In genomic region chr4:94207469-94208224, GRCh38 we compare ENCODE assay signal across 1 cellular context.
TF ChIP-seq lines count a peak whose summit lies in the region.

Gene SMARCAD1 (plus strand): TSS chr4:94207865. CDS start chr4:94208395, 530 bp downstream.

TF ChIP-seq in K562, 482 proteins besides CTCF, POLR2A, EP300 and RAD21 (continued from another document and continues in another):
- TF ChIP-seq ZHX1 (conservative IDR thresholded peaks at IDR 0.05; ENCODE audit: low read length) (0 out of 2 replicates have a peak, but pooled peaks have one; percentile 21), CCNT2 (IDR thresholded peaks at IDR 0.05; ENCODE audit: borderline replicate concordance, extremely low read depth, insufficient read length, low read depth, low read length) (peak; percentile 27), ZNF668 (CRISPR knock-in tag; IDR thresholded peaks at IDR 0.05) (no peak), TAF1 (IDR thresholded peaks at IDR 0.05; ENCODE audit: control insufficient read depth, extremely low read depth, insufficient read depth, low read length, severe bottlenecking) (peak; percentile 70), GATAD2A (IDR thresholded peaks at IDR 0.05) (no peak), TEAD2 (tag; IDR thresholded peaks at IDR 0.05) (no peak), ZC3H4 (CRISPR knock-in tag; IDR thresholded peaks at IDR 0.05; ENCODE audit: borderline replicate concordance) (no peak), MAX (CRISPR knock-in tag; IDR thresholded peaks at IDR 0.05) (peak; percentile 94), SMAD3 (CRISPR knock-in tag; conservative IDR thresholded peaks at IDR 0.05) (no peak), ZNF224 (CRISPR knock-in tag; IDR thresholded peaks at IDR 0.05) (peak; percentile 62; the same call in 1 of the 2 replicates), ZNF583 (CRISPR knock-in tag; IDR thresholded peaks at IDR 0.05) (no peak), ZKSCAN1 (IDR thresholded peaks at IDR 0.05; ENCODE audit: low read depth, low read length) (no peak), FOSL1 (tag; conservative IDR thresholded peaks at IDR 0.05) (peak; percentile 40; the same call in 1 of the 2 replicates), FOXP1 (CRISPR knock-in tag; IDR thresholded peaks at IDR 0.05) (no peak), ZNF740 (CRISPR knock-in tag; IDR thresholded peaks at IDR 0.05) (no peak), ZNF740 (tag; IDR thresholded peaks at IDR 0.05) (no peak), SMARCA5 (IDR thresholded peaks at IDR 0.05) (no peak), SMAD2 (IDR thresholded peaks at IDR 0.05; ENCODE audit: low read depth, low read length) (no peak), ZNF239 (CRISPR knock-in tag; IDR thresholded peaks at IDR 0.05) (no peak; the same call in 1 of the 2 replicates), GTF2E2 (tag; IDR thresholded peaks at IDR 0.05) (peak; percentile 92), ZSCAN32 (CRISPR knock-in tag; IDR thresholded peaks at IDR 0.05) (peak; percentile 85), HMGXB4 (CRISPR knock-in tag; IDR thresholded peaks at IDR 0.05) (no peak), FIP1L1 (IDR thresholded peaks at IDR 0.05; ENCODE audit: low read depth, low read length, poor library complexity, severe bottlenecking) (no peak), ZFX (CRISPR knock-in tag; IDR thresholded peaks at IDR 0.05) (peak; percentile 90), ZFP36 (IDR thresholded peaks at IDR 0.05; ENCODE audit: low read depth, low read length, partially characterized antibody) (no peak), CBFA2T2 (conservative IDR thresholded peaks at IDR 0.05) (no peak), COPS2 (conservative IDR thresholded peaks at IDR 0.05) (no peak), HCFC1 (IDR thresholded peaks at IDR 0.05; ENCODE audit: low read depth, low read length) (peak; percentile 72), KAT2B (IDR thresholded peaks at IDR 0.05; ENCODE audit: low read depth, low read length) (no peak), ZNF589 (CRISPR knock-in tag; IDR thresholded peaks at IDR 0.05; ENCODE audit: low read depth) (no peak), SP1 (CRISPR knock-in tag; IDR thresholded peaks at IDR 0.05) (no peak; the same call in 1 of the 2 replicates), ZNF584 (CRISPR knock-in tag; IDR thresholded peaks at IDR 0.05; ENCODE audit: low read depth) (no peak), CBFA2T3 (IDR thresholded peaks at IDR 0.05) (peak; percentile 22; the same call in 1 of the 2 replicates), HOXB6 (CRISPR knock-in tag; IDR thresholded peaks at IDR 0.05; ENCODE audit: borderline replicate concordance) (no peak), HDGF (IDR thresholded peaks at IDR 0.05) (no peak), ZKSCAN3 (CRISPR knock-in tag; IDR thresholded peaks at IDR 0.05) (no peak), TCF7 (IDR thresholded peaks at IDR 0.05; ENCODE audit: borderline replicate concordance) (0 out of 2 replicates have a peak, but pooled peaks have one; percentile 26), U2AF2 (optimal IDR thresholded peaks at IDR 0.05; ENCODE audit: low read depth, low read length) (no peak), ELK3 (CRISPR knock-in tag; IDR thresholded peaks at IDR 0.05) (no peak), ZNF124 (CRISPR knock-in tag; IDR thresholded peaks at IDR 0.05) (no peak), RUNX1 (IDR thresholded peaks at IDR 0.05; ENCODE audit: low read depth) (no peak), ZNF174 (CRISPR knock-in tag; IDR thresholded peaks at IDR 0.05) (no peak), NELFE (IDR thresholded peaks at IDR 0.05; ENCODE audit: insufficient read depth, insufficient read length) (no peak), PPARD (CRISPR knock-in tag; IDR thresholded peaks at IDR 0.05) (no peak), ILF3 (IDR thresholded peaks at IDR 0.05; ENCODE audit: borderline replicate concordance) (no peak), DIDO1 (tag; IDR thresholded peaks at IDR 0.05; ENCODE audit: low read depth) (peak; percentile 83; the same call in 1 of the 2 replicates), ZNF780A (CRISPR knock-in tag; IDR thresholded peaks at IDR 0.05) (no peak), NR2C1 (IDR thresholded peaks at IDR 0.05) (peak; percentile 68), NR2C1 (tag; IDR thresholded peaks at IDR 0.05) (peak; percentile 74; the same call in 1 of the 2 replicates), ZSCAN29 (IDR thresholded peaks at IDR 0.05) (no peak), SOX6 (IDR thresholded peaks at IDR 0.05) (0 out of 2 replicates have a peak, but pooled peaks have one; percentile 53), RBM39 (optimal IDR thresholded peaks at IDR 0.05; ENCODE audit: low read depth, low read length) (no peak), ELF2 (CRISPR knock-in tag; IDR thresholded peaks at IDR 0.05) (peak; percentile 72), TRIM28 (IDR thresholded peaks at IDR 0.05) (peak; percentile 42; the same call in 1 of the 2 replicates), ZNF197 (CRISPR knock-in tag; IDR thresholded peaks at IDR 0.05; ENCODE audit: low read depth) (no peak), NR1H2 (CRISPR knock-in tag; IDR thresholded peaks at IDR 0.05) (no peak), L3MBTL2 (IDR thresholded peaks at IDR 0.05) (peak; percentile 93), MTA1 (IDR thresholded peaks at IDR 0.05; ENCODE audit: borderline replicate concordance) (peak; percentile 98), NR0B1 (IDR thresholded peaks at IDR 0.05; ENCODE audit: partially characterized antibody) (no peak), HNRNPK (IDR thresholded peaks at IDR 0.05; ENCODE audit: low read depth, low read length, poor library complexity, severe bottlenecking) (no peak), FUS (optimal IDR thresholded peaks at IDR 0.05; ENCODE audit: low read depth, low read length) (no peak), ZNF253 (CRISPR knock-in tag; conservative IDR thresholded peaks at IDR 0.05) (no peak), EGR1 (conservative IDR thresholded peaks at IDR 0.05) (peak; percentile 61), NFATC3 (IDR thresholded peaks at IDR 0.05) (no peak)
